In the genomic region with DNA sequence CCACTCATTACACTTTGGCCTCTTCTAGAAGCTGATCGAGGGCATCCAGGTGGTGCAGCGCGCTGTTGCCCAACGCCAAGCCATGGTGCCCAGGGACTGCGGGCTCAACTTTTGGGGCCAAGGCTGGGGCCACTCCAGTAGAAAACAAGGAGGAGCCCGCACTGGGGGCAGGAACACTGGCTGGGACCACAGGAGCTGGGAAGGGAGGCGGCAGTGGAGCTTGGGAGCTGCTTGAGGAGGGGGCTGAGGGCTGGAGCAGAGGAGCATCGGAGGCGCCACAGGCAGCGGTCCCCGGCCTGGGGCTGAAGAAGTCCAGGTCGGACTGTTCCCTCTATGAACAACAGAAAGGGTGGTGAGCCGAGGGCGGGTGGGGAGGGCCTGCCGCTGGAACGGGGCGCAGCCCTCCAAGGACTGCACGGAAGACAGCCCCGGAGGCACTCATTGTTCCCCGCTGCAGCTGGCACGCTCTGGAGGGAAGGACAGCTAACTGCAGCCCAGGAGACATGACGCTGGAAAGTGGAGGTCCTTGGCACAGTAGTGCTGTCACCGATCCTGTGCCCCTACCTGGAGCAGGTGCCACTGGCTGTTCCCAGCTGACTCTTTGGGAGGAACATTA, we compare ENCODE assay signal across 13 cellular contexts. TPM values are rescaled to one million over a fixed set of nuclear protein-coding genes. Genes with fewer than 3 reads are reported as not detected.
DNase-seq lines count a peak whose midpoint lies in the region; ATAC-seq and TF ChIP-seq lines count a peak whose summit lies in the region.
"Had no signal": no experiment of that assay in that cellular context is flagged by ENCODE, and none has a peak within 500 bp of the region (broad histone marks: within the 10 kb centered on the region; RNA-seq: fewer than 3 reads in every experiment).

No MANE protein-coding gene starts in this region.

- H2BK15ac ChIP-seq in neuronal stem cell (ENCODE audit: low read length), result peak overlapping the region; percentile 22

- no peak for DNase-seq in CD8-positive, alpha-beta T cell
- DNase-seq in caudate nucleus (lab: John Stamatoyannopoulos, UW), result peak in 1 of 61 donors; percentile 42
- no peak for DNase-seq in neuronal stem cell (ENCODE audit: low spot score)
- no peak for DNase-seq in head of caudate nucleus
- no peak for DNase-seq in D341Med (ENCODE audit: low spot score)
- no peak for DNase-seq in activated effector memory CD4-positive, alpha-beta T cell treated with Interleukin-2 at 50 U/mL for 16 hours
- DNase-seq: NCI-H2171, tibial artery had no signal

- peak overlapping the region; percentile 72 for H2AK5ac ChIP-seq in neuronal stem cell (ENCODE audit: low read depth, low read length)

- no peak overlapping the region for H2BK120ac ChIP-seq in neuronal stem cell (ENCODE audit: low read depth, low read length)

- no peaks in the 10 kb centered on the region for H3K27me3 Mint-ChIP-seq in CD8-positive, alpha-beta T cell (ENCODE audit: low read depth)

- intact Hi-C loops in CD8-positive, alpha-beta T cell (cut with DNase I, micrococcal nuclease), result loop anchor here in 1 of 2 experiments (2.0 kb wide), 1 partner anchor 317 kb away; a partner anchor contains a TSS
- intact Hi-C loops in head of caudate nucleus (cut with DNase I), result no loop called here

- no peak overlapping the region for H3K14ac ChIP-seq in neuronal stem cell (ENCODE audit: low read length)

- POLR2A ChIA-PET in CD8-positive, alpha-beta T cell (lab: Charles Lee), result interaction anchor here (0.6 to 1.1 kb wide), 4 partner anchors 10 to 33 kb away, joined by 3 read pairs; no protein-coding TSS in a partner anchor

- H3K4me1 ChIP-seq in CD8-positive, alpha-beta T cell (ENCODE audit: insufficient read depth, low read length), result peaks cover 6% of the 10 kb centered on the region
- H3K4me1 ChIP-seq in HUES48 (ENCODE audit: control insufficient read depth, insufficient read depth, low read length) (peaks cover 4% of the 10 kb centered on the region; the same call in 1 of the 2 replicates), neuronal stem cell (ENCODE audit: control insufficient read depth in 2 of 2, insufficient read depth in 1 of 2, low read depth in 1 of 2, low read length in 2 of 2) (peaks cover 0 to 8% of the 10 kb centered on the region in 2 donors)
- H3K4me1 ChIP-seq: tibial artery had no signal

- no peak overlapping the region for H3K4me2 ChIP-seq in neuronal stem cell (ENCODE audit: insufficient read depth, low read length, poor library complexity, severe bottlenecking)

- no peaks in the 10 kb centered on the region for H3K27me3 ChIP-seq in CD8-positive, alpha-beta T cell (ENCODE audit: insufficient read depth, low read length)
- H3K27me3 ChIP-seq in HUES48 (ENCODE audit: control insufficient read depth, insufficient read depth, low read length) (no peaks in the 10 kb centered on the region), neuronal stem cell (ENCODE audit: control insufficient read depth in 3 of 3, insufficient read depth in 3 of 3, low read depth in 1 of 3, low read length in 3 of 3) (no peaks in the 10 kb centered on the region)
- H3K27me3 ChIP-seq: BLaER1, neutrophil, tibial artery had no signal

- no peaks in the 10 kb centered on the region for H3K9me3 Mint-ChIP-seq in CD8-positive, alpha-beta T cell

- no peak overlapping the region for H3K27ac ChIP-seq in CD8-positive, alpha-beta T cell (ENCODE audit: low read depth, low read length)
- H3K27ac ChIP-seq in HUES48 (ENCODE audit: low read depth, low read length) (peak overlapping the region; percentile 78), caudate nucleus (ENCODE audit: low read depth, low read length) (peak overlapping the region; percentile 21), neuronal stem cell (replicated peaks; ENCODE audit: low read length) (peak overlapping the region; percentile 52)
- H3K27ac ChIP-seq: epithelial cell of prostate, tibial artery had no signal

- H3K27ac Mint-ChIP-seq in CD8-positive, alpha-beta T cell, result no peak overlapping the region

- H2BK12ac ChIP-seq in neuronal stem cell (ENCODE audit: low read length), result no peak overlapping the region

- no peak overlapping the region for H3K4ac ChIP-seq in neuronal stem cell (ENCODE audit: low read length)

- peak overlapping the region; percentile 69 for H3K18ac ChIP-seq in neuronal stem cell (ENCODE audit: low read length)

- H2AFZ ChIP-seq in neuronal stem cell (ENCODE audit: low read length), result no peak overlapping the region

- H3K4me3 Mint-ChIP-seq in CD8-positive, alpha-beta T cell, result peak overlapping the region; percentile 8

- WGBS in neuronal stem cell (ENCODE audit: extremely low coverage in 2 of 2, insufficient read length in 2 of 2, insufficient replicate concordance in 1 of 2), 2 donors, result no CpG with 5 or more reads among the region's 23 CpGs

- peaks cover 84% of the 10 kb centered on the region for H3K36me3 Mint-ChIP-seq in CD8-positive, alpha-beta T cell

- peak overlapping the region; percentile 25 for H3K23ac ChIP-seq in neuronal stem cell (ENCODE audit: low read depth, low read length, poor library complexity)

- H3K9ac ChIP-seq in HUES48 (ENCODE audit: low read depth, low read length), result no peak overlapping the region
- peak overlapping the region; percentile 75 for H3K9ac ChIP-seq in neuronal stem cell (ENCODE audit: low read depth, low read length, poor library complexity)
- H3K9ac ChIP-seq: BLaER1 had no signal

- H2BK5ac ChIP-seq in neuronal stem cell (ENCODE audit: low read length), result peak overlapping the region; percentile 11

- H3K4me3 ChIP-seq in CD8-positive, alpha-beta T cell (ENCODE audit: low read depth, low read length), result no peak overlapping the region
- H3K4me3 ChIP-seq in HUES48 (ENCODE audit: low read depth, low read length), result no peak overlapping the region
- H3K4me3 ChIP-seq in neuronal stem cell (ENCODE audit: low read length in 2 of 2), result no peak overlapping the region
- H3K4me3 ChIP-seq: BLaER1, tibial artery had no signal

- CTCF ChIA-PET in CD8-positive, alpha-beta T cell (lab: Charles Lee), result interaction anchor here (0.7 to 6.0 kb wide), 14 partner anchors 10 to 177 kb away, joined by 3 to 38 read pairs (median 4); a partner anchor contains a TSS

- H4K91ac ChIP-seq in neuronal stem cell (ENCODE audit: low read depth, low read length, poor library complexity), result no peak overlapping the region

- H3K36me3 ChIP-seq in CD8-positive, alpha-beta T cell (ENCODE audit: insufficient read depth, low read length), result peaks cover 72% of the 10 kb centered on the region
- H3K36me3 ChIP-seq in HUES48 (ENCODE audit: control insufficient read depth, insufficient read depth, low read length) (peaks cover 88% of the 10 kb centered on the region), neuronal stem cell (replicated peaks in 1 of 2; ENCODE audit: control insufficient read depth in 2 of 2, insufficient read depth in 2 of 2, low read length in 2 of 2) (peaks cover 68 to 99% of the 10 kb centered on the region in 2 donors)

- no peak overlapping the region for H4K8ac ChIP-seq in neuronal stem cell (ENCODE audit: low read depth, low read length)

- H3K79me1 ChIP-seq in neuronal stem cell (ENCODE audit: low read depth, low read length), result no peaks in the 10 kb centered on the region

- no peaks in the 10 kb centered on the region for H3K9me3 ChIP-seq in CD8-positive, alpha-beta T cell (ENCODE audit: low read length)
- H3K9me3 ChIP-seq in HUES48 (ENCODE audit: control insufficient read depth, insufficient read depth, low read length) (no peaks in the 10 kb centered on the region), neuronal stem cell (replicated peaks in 1 of 2; ENCODE audit: control insufficient read depth in 2 of 2, insufficient read depth in 1 of 2, low read depth in 1 of 2, low read length in 2 of 2) (no peaks in the 10 kb centered on the region)
- H3K9me3 ChIP-seq: BLaER1, neutrophil, tibial artery had no signal

- H3K4me1 Mint-ChIP-seq in CD8-positive, alpha-beta T cell (ENCODE audit: low read depth), result peaks cover 29% of the 10 kb centered on the region

- TF ChIP-seq CTCF in CD8-positive, alpha-beta T cell (IDR thresholded peaks at IDR 0.05), result no peak

- no peak for ATAC-seq in CD8-positive, alpha-beta T cell
- ATAC-seq in GM21390 (IDR thresholded peaks at IDR 0.05; ENCODE audit: unreplicated experiment), result no peak

RNA-seq across cellular contexts. Expression of a gene that starts 21.5 kb away (rescaled TPM):
- total RNA-seq in CD8-positive, alpha-beta T cell, result 100 to 1,000 TPM; 103 to 107 TPM
- polyA plus RNA-seq in neuronal stem cell (2013, experiment 1 of 2), result 32.9 TPM
- 31.7 TPM for polyA plus RNA-seq in neuronal stem cell (2013, experiment 2 of 2)

RNA-seq across cellular contexts. Expression of a gene that starts 21.8 kb away (rescaled TPM):
- total RNA-seq in CD8-positive, alpha-beta T cell, result 10 to 100 TPM; 42.0 to 43.9 TPM
- 45.9 TPM for polyA plus RNA-seq in neuronal stem cell (2013, experiment 1 of 2)
- 45.2 TPM for polyA plus RNA-seq in neuronal stem cell (2013, experiment 2 of 2)

RNA-seq across cellular contexts. Expression of a gene that starts 31.1 kb away (rescaled TPM):
- 10 to 100 TPM; 30.9 to 32.7 TPM for total RNA-seq in CD8-positive, alpha-beta T cell
- 31.0 TPM for polyA plus RNA-seq in neuronal stem cell (2013, experiment 1 of 2)
- 31.4 TPM for polyA plus RNA-seq in neuronal stem cell (2013, experiment 2 of 2)

RNA-seq across cellular contexts. Expression of a gene that starts 34.4 kb away (rescaled TPM):
- total RNA-seq in CD8-positive, alpha-beta T cell, result 10 to 100 TPM; 57.4 to 65.3 TPM
- 46.4 TPM for polyA plus RNA-seq in neuronal stem cell (2013, experiment 1 of 2)
- 44.0 TPM for polyA plus RNA-seq in neuronal stem cell (2013, experiment 2 of 2)

RNA-seq across cellular contexts. Expression of a gene that starts 49.3 kb away (rescaled TPM):
- total RNA-seq in CD8-positive, alpha-beta T cell, result 10 to 100 TPM; 14.4 to 14.8 TPM
- 9.2 TPM for polyA plus RNA-seq in neuronal stem cell (2013, experiment 1 of 2)
- polyA plus RNA-seq in neuronal stem cell (2013, experiment 2 of 2), result 9.1 TPM
